Comparison of ENCODE assay signal across 21 cellular contexts in the genomic region with DNA sequence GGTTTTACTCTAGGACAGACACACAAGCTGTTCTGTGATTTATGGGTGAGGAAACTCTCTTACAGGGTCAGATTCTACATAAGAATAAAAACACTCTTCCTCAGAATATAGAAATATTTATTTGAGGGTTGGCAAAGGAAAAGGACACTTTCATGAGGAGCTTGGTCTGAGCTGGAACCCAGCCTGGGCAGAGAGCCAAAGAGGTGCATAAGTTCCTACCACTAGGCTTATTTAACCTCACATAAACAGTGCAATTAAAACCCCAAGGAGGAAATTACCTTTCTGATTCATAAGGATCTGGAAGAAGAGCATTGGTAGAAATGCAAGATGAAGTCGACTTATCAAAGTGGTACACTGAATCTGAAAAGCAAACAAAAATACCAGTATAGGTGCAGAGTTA. TPM values are rescaled to one million over a fixed set of nuclear protein-coding genes. Genes with fewer than 3 reads are reported as not detected.
DNase-seq lines count a peak whose midpoint lies in the region; ATAC-seq, FAIRE-seq and TF ChIP-seq lines count a peak whose summit lies in the region.
"Had no signal": no experiment of that assay in that cellular context is flagged by ENCODE, and none has a peak within 500 bp of the region (broad histone marks: within the 10 kb centered on the region; RNA-seq: fewer than 3 reads in every experiment).

No MANE protein-coding gene starts in this region.

- peak overlapping the region; percentile 72 for H3K27ac ChIP-seq in smooth muscle cell (ENCODE audit: low read depth)
- H3K27ac ChIP-seq: BLaER1, cardiac muscle cell, foreskin keratinocyte, HL-60, lower lobe of right lung, tibial artery had no signal

- no peaks in the 10 kb centered on the region for H3K79me2 ChIP-seq in smooth muscle cell (ENCODE audit: low read depth)

- H3K36me3 Mint-ChIP-seq in stimulated activated effector memory CD8-positive, alpha-beta T cell treated with anti-CD3 and anti-CD28 coated beads, Interleukin-12 subunit alpha, Interleukin-12 subunit beta, amount 100 ng/mL, for 72 hours: peaks cover 99% of the 10 kb centered on the region
- H3K36me3 Mint-ChIP-seq: naive thymus-derived CD8-positive, alpha-beta T cell had no signal

- ATAC-seq in GM21390 (IDR thresholded peaks at IDR 0.05; ENCODE audit: unreplicated experiment): no peak
- no peak for ATAC-seq in stimulated activated effector memory CD8-positive, alpha-beta T cell treated with anti-CD3 and anti-CD28 coated beads, Interleukin-12 subunit alpha, Interleukin-12 subunit beta, amount 100 ng/mL, for 72 hours
- ATAC-seq: foreskin keratinocyte; lower lobe of right lung; naive thymus-derived CD8-positive, alpha-beta T cell had no signal

- H3K4me3 ChIP-seq in smooth muscle cell: no peak overlapping the region
- H3K4me3 ChIP-seq: BLaER1, cardiac muscle cell, lower lobe of right lung, tibial artery had no signal

- H3K4me2 ChIP-seq in smooth muscle cell: no peak overlapping the region
- H3K4me2 ChIP-seq: BLaER1, SK-N-SH had no signal

- no peak for FAIRE-seq in RCC 7860 (lab: Jason Lieb, UNC)

- H3K36me3 ChIP-seq in smooth muscle cell (ENCODE audit: low read depth): peaks cover 4% of the 10 kb centered on the region

- WGBS in smooth muscle cell (ENCODE audit: low lambda C conversion rate): 93% methylated on average over 1 of the region's 1 CpG

- H2AFZ ChIP-seq in smooth muscle cell (ENCODE audit: low read depth): no peak overlapping the region

- H4K20me1 ChIP-seq in smooth muscle cell (ENCODE audit: low read depth): no peaks in the 10 kb centered on the region

- no peak overlapping the region for H3K9ac ChIP-seq in smooth muscle cell (ENCODE audit: low read depth)
- H3K9ac ChIP-seq: BLaER1, SK-N-SH had no signal

- no peaks in the 10 kb centered on the region for H3K27me3 ChIP-seq in smooth muscle cell (ENCODE audit: low read depth)
- H3K27me3 ChIP-seq: BLaER1, cardiac muscle cell, foreskin keratinocyte, tibial artery had no signal

- H3K4me1 Mint-ChIP-seq in stimulated activated effector memory CD8-positive, alpha-beta T cell treated with anti-CD3 and anti-CD28 coated beads, Interleukin-12 subunit alpha, Interleukin-12 subunit beta, amount 100 ng/mL, for 72 hours: peaks cover 31% of the 10 kb centered on the region

- DNase-seq in NCI-H2196 (lab: John Stamatoyannopoulos, UW; ENCODE audit: unreplicated experiment) (peak; percentile 10), NCI-H2196 treated with DMSO at 0.1 percent for 48 hours (lab: John Stamatoyannopoulos, UW; ENCODE audit: unreplicated experiment) (no peak), NCI-H2029 treated with DMSO at 0.1 percent for 48 hours (lab: John Stamatoyannopoulos, UW) (peak; percentile 22), cerebellum (ENCODE audit: low spot score) (peak; percentile 25), smooth muscle cell (lab: John Stamatoyannopoulos, UW; ENCODE audit: unreplicated experiment) (no peak), RCC 7860 (ENCODE audit: low spot score) (no peak)
- no peak for DNase-seq in stimulated activated effector memory CD8-positive, alpha-beta T cell treated with anti-CD3 and anti-CD28 coated beads, Interleukin-12 subunit alpha, Interleukin-12 subunit beta, amount 100 ng/mL, for 72 hours (ENCODE audit: low spot score in 2 of 2)
- DNase-seq: activated CD4-positive, alpha-beta T cell treated with anti-CD3 and anti-CD28 coated beads, Interleukin-2, amount 50 U/mL, for 1 hour; activated naive CD4-positive, alpha-beta T cell treated with anti-CD3 and anti-CD28 coated beads, Interleukin-2, amount 10 ng/mL, durations not matched to agents 7 days and 5 days; DMS53; foreskin keratinocyte; KG1; lower lobe of right lung; naive thymus-derived CD8-positive, alpha-beta T cell; NCI-H1436 treated with DMSO at 0.1 percent for 48 hours; SK-N-SH; tibial artery had no signal

- no peaks in the 10 kb centered on the region for H3K9me3 Mint-ChIP-seq in stimulated activated effector memory CD8-positive, alpha-beta T cell treated with anti-CD3 and anti-CD28 coated beads, Interleukin-12 subunit alpha, Interleukin-12 subunit beta, amount 100 ng/mL, for 72 hours
- H3K9me3 Mint-ChIP-seq: activated naive CD4-positive, alpha-beta T cell treated with anti-CD3 and anti-CD28 coated beads, Interleukin-2, amount 10 ng/mL, durations not matched to agents 7 days and 5 days; naive thymus-derived CD8-positive, alpha-beta T cell had no signal

- H3K4me1 ChIP-seq in smooth muscle cell (ENCODE audit: low read depth): no peaks in the 10 kb centered on the region
- H3K4me1 ChIP-seq: foreskin keratinocyte, lower lobe of right lung had no signal

- no peaks in the 10 kb centered on the region for H3K9me3 ChIP-seq in smooth muscle cell (replicated peaks; ENCODE audit: low read depth)
- H3K9me3 ChIP-seq: BLaER1, lower lobe of right lung, SK-N-SH, tibial artery had no signal

- no peaks in the 10 kb centered on the region for H3F3A ChIP-seq in smooth muscle cell (ENCODE audit: low read depth)

- H3K4me3 Mint-ChIP-seq in stimulated activated effector memory CD8-positive, alpha-beta T cell treated with anti-CD3 and anti-CD28 coated beads, Interleukin-12 subunit alpha, Interleukin-12 subunit beta, amount 100 ng/mL, for 72 hours: no peak overlapping the region
- H3K4me3 Mint-ChIP-seq: activated naive CD4-positive, alpha-beta T cell treated with anti-CD3 and anti-CD28 coated beads, Interleukin-2, amount 10 ng/mL, durations not matched to agents 7 days and 5 days; naive thymus-derived CD8-positive, alpha-beta T cell had no signal

- no peak for TF ChIP-seq CTCF in smooth muscle cell (IDR thresholded peaks at IDR 0.05; ENCODE audit: borderline replicate concordance, insufficient read depth, poor library complexity, severe bottlenecking)

- no peak overlapping the region for H3K27ac Mint-ChIP-seq in stimulated activated effector memory CD8-positive, alpha-beta T cell treated with anti-CD3 and anti-CD28 coated beads, Interleukin-12 subunit alpha, Interleukin-12 subunit beta, amount 100 ng/mL, for 72 hours
- H3K27ac Mint-ChIP-seq: activated naive CD4-positive, alpha-beta T cell treated with anti-CD3 and anti-CD28 coated beads, Interleukin-2, amount 10 ng/mL, durations not matched to agents 7 days and 5 days; naive thymus-derived CD8-positive, alpha-beta T cell had no signal

RNA-seq across cellular contexts. Expression of a gene that starts 32.9 kb away (rescaled TPM):
- total RNA-seq in cerebellum: 30.7 TPM
- total RNA-seq in smooth muscle cell: 34.2 and 39.3 TPM in 2 replicates
- polyA plus RNA-seq in smooth muscle cell: 8.5 and 10.2 TPM in 2 replicates

Comparison
In these comparisons a context has a peak if more than half of its experiments do, and no peak if none do; other contexts are left out.
1. DNase-seq: peak in NCI-H2196 (single experiment), NCI-H2029 treated with DMSO at 0.1 percent for 48 hours (single experiment) and cerebellum (single experiment); none in NCI-H2196 treated with DMSO at 0.1 percent for 48 hours (single experiment), smooth muscle cell (single experiment), RCC 7860 (single experiment) and stimulated activated effector memory CD8-positive, alpha-beta T cell treated with anti-CD3 and anti-CD28 coated beads, Interleukin-12 subunit alpha, Interleukin-12 subunit beta, amount 100 ng/mL, for 72 hours (0 of 2).